Comparison of ENCODE assay signal across 11 cellular contexts in the genomic region with DNA sequence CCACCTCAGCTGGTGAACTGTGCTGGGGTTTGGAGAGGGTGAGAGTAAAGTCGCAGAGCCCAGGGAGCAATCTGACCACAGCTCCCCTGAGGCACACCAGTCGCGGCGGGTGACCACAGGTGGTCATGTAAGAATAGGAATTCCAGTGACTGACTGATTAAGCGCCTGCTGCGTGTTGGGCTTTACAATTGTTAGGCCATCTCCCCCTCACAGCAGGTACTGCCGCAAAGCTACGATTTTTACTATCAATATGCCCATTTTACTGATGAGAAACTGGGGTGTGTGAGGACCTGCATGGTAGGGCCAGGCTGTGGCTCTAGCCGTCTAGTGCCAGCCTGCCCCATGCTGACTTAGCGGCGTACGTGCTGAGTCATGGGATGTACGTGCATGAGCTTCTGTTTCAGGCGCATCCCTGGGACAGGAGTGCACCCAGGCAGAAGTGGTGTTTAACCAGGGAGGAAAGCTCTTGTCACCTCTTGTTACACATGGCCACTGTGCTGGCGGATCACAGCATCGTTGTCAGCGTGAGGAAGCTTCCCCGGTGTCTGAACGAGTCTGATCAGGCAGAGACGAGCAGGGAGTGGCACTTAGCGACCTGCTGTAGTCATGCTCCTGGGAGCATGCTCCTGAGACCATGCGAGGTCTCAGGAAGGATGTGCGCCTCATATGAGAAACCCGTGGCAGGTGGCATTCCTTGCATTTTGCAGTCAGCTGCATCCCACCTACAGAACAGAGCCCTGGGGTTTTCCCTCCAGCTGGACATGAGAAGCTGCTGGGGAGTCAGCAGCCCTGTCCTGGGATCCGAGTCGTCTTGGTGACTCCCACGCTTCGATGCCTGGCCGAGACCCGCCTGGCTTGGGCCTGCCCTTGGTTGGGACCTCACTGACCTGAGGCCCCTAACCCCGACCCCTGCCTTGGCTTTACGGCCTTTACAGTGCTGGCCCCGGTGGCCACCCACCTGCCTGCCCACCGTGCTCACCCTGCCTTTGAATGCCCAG.
DNase-seq lines count a peak whose midpoint lies in the region; ATAC-seq and TF ChIP-seq lines count a peak whose summit lies in the region.
"Had no signal": no experiment of that assay in that cellular context is flagged by ENCODE, and none has a peak within 500 bp of the region (broad histone marks: within the 10 kb centered on the region; RNA-seq: fewer than 3 reads in every experiment).

No MANE protein-coding gene starts in this region.

- H3K36me3 Mint-ChIP-seq in glutamatergic neuron (ENCODE audit: unreplicated experiment), result no peaks in the 10 kb centered on the region

- H3K9me3 ChIP-seq in right cardiac atrium (ENCODE audit: control insufficient read depth, low read length), result no peaks in the 10 kb centered on the region
- H3K9me3 ChIP-seq in SJCRH30 (replicated peaks), result no peaks in the 10 kb centered on the region
- H3K9me3 ChIP-seq in iPS DF 6.9 (ENCODE audit: control insufficient read depth, insufficient read depth, low read length), result no peaks in the 10 kb centered on the region
- no peaks in the 10 kb centered on the region for H3K9me3 ChIP-seq in vagina
- H3K9me3 ChIP-seq: upper lobe of left lung had no signal

- no peak for TF ChIP-seq CTCF in vagina (IDR thresholded peaks at IDR 0.05)
- TF ChIP-seq CTCF in glutamatergic neuron (IDR thresholded peaks at IDR 0.05; ENCODE audit: partially characterized antibody, unreplicated experiment), result no peak

- peaks cover 18% of the 10 kb centered on the region for H3K4me1 Mint-ChIP-seq in glutamatergic neuron (ENCODE audit: low read depth, unreplicated experiment)

- DNase-seq in right cardiac atrium (peak in 2 of 3 donors; percentile 29 to 43), left cardiac atrium (no peak), SJCRH30 (peak; percentile 51 to 54), iPS DF 6.9 (ENCODE audit: low read depth, low spot score) (peak; percentile 45), vagina (ENCODE audit: extremely low spot score in 2 of 2) (no peak), cerebellar cortex (ENCODE audit: low spot score) (no peak), glutamatergic neuron (no peak)
- DNase-seq: Calu3 had no signal

- H3K4me3 Mint-ChIP-seq in glutamatergic neuron (ENCODE audit: unreplicated experiment), result no peak overlapping the region

- no peaks in the 10 kb centered on the region for H3K27me3 ChIP-seq in right cardiac atrium (ENCODE audit: control insufficient read depth, insufficient read depth)
- H3K27me3 ChIP-seq in SJCRH30, result no peaks in the 10 kb centered on the region
- no peaks in the 10 kb centered on the region for H3K27me3 ChIP-seq in iPS DF 6.9 (ENCODE audit: control insufficient read depth, insufficient read depth, low read length)
- no peaks in the 10 kb centered on the region for H3K27me3 ChIP-seq in vagina
- H3K27me3 ChIP-seq: dorsolateral prefrontal cortex, upper lobe of left lung had no signal

- H3K27me3 Mint-ChIP-seq in glutamatergic neuron (ENCODE audit: unreplicated experiment), result peaks cover 6% of the 10 kb centered on the region

- no peaks in the 10 kb centered on the region for H3K4me1 ChIP-seq in right cardiac atrium (ENCODE audit: control insufficient read depth, insufficient read depth, low read length)
- H3K4me1 ChIP-seq in SJCRH30, result peaks cover 16% of the 10 kb centered on the region
- H3K4me1 ChIP-seq in iPS DF 6.9 (ENCODE audit: control insufficient read depth, insufficient read depth, low read length), result peaks cover 16% of the 10 kb centered on the region
- peaks cover 23% of the 10 kb centered on the region for H3K4me1 ChIP-seq in vagina

- H3K36me3 ChIP-seq in SJCRH30 (peaks cover 4% of the 10 kb centered on the region; the same call in 1 of the 2 replicates), iPS DF 6.9 (ENCODE audit: control insufficient read depth, insufficient read depth, low read length) (0 out of 2 replicates have a peak, but pooled peaks cover 3% of the 10 kb centered on the region), vagina (peaks cover 0 to 4% of the 10 kb centered on the region in 2 donors)

- H3K27ac Mint-ChIP-seq in glutamatergic neuron (ENCODE audit: unreplicated experiment), result no peak overlapping the region

- 91% methylated on average over 34 of the region's 34 CpGs for WGBS in right cardiac atrium
- no CpG with 5 or more reads among the region's 34 CpGs for WGBS in iPS DF 6.9 (ENCODE audit: insufficient coverage, insufficient read length)

- H3K4me3 ChIP-seq in right cardiac atrium (ENCODE audit: low read length) (no peak overlapping the region), SJCRH30 (no peak overlapping the region), iPS DF 6.9 (ENCODE audit: low read length) (no peak overlapping the region), vagina (no peak overlapping the region)
- H3K4me3 ChIP-seq: upper lobe of left lung had no signal

- TF ChIP-seq POLR2A in vagina (IDR thresholded peaks at IDR 0.05), result no peak

- H3K27ac ChIP-seq in right cardiac atrium (ENCODE audit: low read length), result no peak overlapping the region
- H3K27ac ChIP-seq in SJCRH30, result peak overlapping the region; percentile 21
- H3K27ac ChIP-seq in iPS DF 6.9 (ENCODE audit: low read length), result no peak overlapping the region
- H3K27ac ChIP-seq in vagina, result peak overlapping the region; percentile 61
- H3K27ac ChIP-seq: upper lobe of left lung had no signal

- no peak for ATAC-seq in right cardiac atrium
- no peak for ATAC-seq in left cardiac atrium
- no peak for ATAC-seq in HG02973 (IDR thresholded peaks at IDR 0.05; ENCODE audit: unreplicated experiment)

- peaks cover 8% of the 10 kb centered on the region for H3K9me3 Mint-ChIP-seq in glutamatergic neuron (ENCODE audit: unreplicated experiment)

- intact Hi-C loops in right cardiac atrium (cut with DNase I), result no loop called here
- intact Hi-C loops in left cardiac atrium (cut with DNase I), result no loop called here
- intact Hi-C loops in vagina (cut with DNase I), result no loop called here

Comparison
In these comparisons a context has a peak if more than half of its experiments do, and no peak if none do; other contexts are left out.
1. DNase-seq: peak in right cardiac atrium (2 of 3), SJCRH30 (2 of 2) and iPS DF 6.9 (single experiment); none in left cardiac atrium (single experiment), vagina (0 of 2), cerebellar cortex (single experiment) and glutamatergic neuron (single experiment).
2. H3K27ac ChIP-seq: peak in SJCRH30 (single experiment) and vagina (single experiment); none in right cardiac atrium (single experiment) and iPS DF 6.9 (single experiment).